ENCODE assay signal across 19 cellular contexts in genomic region chr5:151070449-151070848, GRCh38. TPM values are rescaled to one million over a fixed set of nuclear protein-coding genes. Genes with fewer than 3 reads are reported as not detected.
DNase-seq lines count a peak whose midpoint lies in the region; ATAC-seq, FAIRE-seq and TF ChIP-seq lines count a peak whose summit lies in the region.
"Had no signal": no experiment of that assay in that cellular context is flagged by ENCODE, and none has a peak within 500 bp of the region (broad histone marks: within the 10 kb centered on the region; RNA-seq: fewer than 3 reads in every experiment).

No MANE protein-coding gene starts in this region.

- H3K4me3 ChIP-seq in CD8-positive, alpha-beta memory T cell (ENCODE audit: low read length): no peak overlapping the region
- H3K4me3 ChIP-seq in Karpas-422 (ENCODE audit: low read length): no peak overlapping the region
- H3K4me3 ChIP-seq in astrocyte (ENCODE audit: insufficient read depth, low read depth, low read length): no peak overlapping the region
- H3K4me3 ChIP-seq in gastrocnemius medialis: no peak overlapping the region
- H3K4me3 ChIP-seq: heart left ventricle, ovary had no signal

- TF ChIP-seq POLR2A in gastrocnemius medialis (IDR thresholded peaks at IDR 0.05): no peak

- POLR2A ChIA-PET in CD8-positive, alpha-beta memory T cell (lab: Charles Lee): no interaction called here

- no peaks in the 10 kb centered on the region for H3K9me3 Mint-ChIP-seq in CD8-positive, alpha-beta memory T cell
- H3K9me3 Mint-ChIP-seq in astrocyte (ENCODE audit: unreplicated experiment): no peaks in the 10 kb centered on the region

- intact Hi-C loops in gastrocnemius medialis (cut with DNase I; ENCODE audit: low total_unique reads): no loop called here

- peaks cover 66% of the 10 kb centered on the region for H3K4me1 ChIP-seq in CD8-positive, alpha-beta memory T cell (ENCODE audit: insufficient read depth, low read length)
- H3K4me1 ChIP-seq in Karpas-422 (ENCODE audit: low read length) (peaks cover 73% of the 10 kb centered on the region), astrocyte (ENCODE audit: insufficient read depth, low read length) (peaks cover 34% of the 10 kb centered on the region), gastrocnemius medialis (peaks cover 70 to 76% of the 10 kb centered on the region in 2 donors)

- peaks cover 100% of the 10 kb centered on the region for H3K79me2 ChIP-seq in Karpas-422 (ENCODE audit: low read length)
- peaks cover 94% of the 10 kb centered on the region for H3K79me2 ChIP-seq in astrocyte (ENCODE audit: insufficient read depth, low read length)

- H3K9ac ChIP-seq in Karpas-422 (ENCODE audit: low read length): peak overlapping the region; percentile 23; the same call in 1 of the 2 replicates
- H3K9ac ChIP-seq in astrocyte (ENCODE audit: low read length): no peak overlapping the region

- TF ChIP-seq CTCF in astrocyte (IDR thresholded peaks at IDR 0.05; ENCODE audit: insufficient read depth, low read depth, low read length): no peak
- no peak for TF ChIP-seq CTCF in gastrocnemius medialis (IDR thresholded peaks at IDR 0.05 in 4 of 5, conservative IDR thresholded peaks at IDR 0.05 in 1 of 5)

- no peaks in the 10 kb centered on the region for H3K27me3 Mint-ChIP-seq in CD8-positive, alpha-beta memory T cell
- H3K27me3 Mint-ChIP-seq in astrocyte (ENCODE audit: low read depth, unreplicated experiment): no peaks in the 10 kb centered on the region

- peaks cover 0 to 83% (median 11%) of the 10 kb centered on the region in 3 donors for H3K36me3 Mint-ChIP-seq in CD8-positive, alpha-beta memory T cell
- peaks cover 4% of the 10 kb centered on the region for H3K36me3 Mint-ChIP-seq in astrocyte (ENCODE audit: low read depth, unreplicated experiment)

- H3K4me1 Mint-ChIP-seq in CD8-positive, alpha-beta memory T cell: peaks cover 74 to 96% (median 84%) of the 10 kb centered on the region in 3 donors
- peaks cover 59% of the 10 kb centered on the region for H3K4me1 Mint-ChIP-seq in astrocyte (ENCODE audit: low read depth, unreplicated experiment)

- peak overlapping the region; percentile 38 to 86 (median 64) for H3K27ac Mint-ChIP-seq in CD8-positive, alpha-beta memory T cell
- H3K27ac Mint-ChIP-seq in astrocyte (ENCODE audit: unreplicated experiment): peak overlapping the region; percentile 26

- no peak overlapping the region for H3K27ac ChIP-seq in CD8-positive, alpha-beta memory T cell (ENCODE audit: low read depth, low read length)
- H3K27ac ChIP-seq in Karpas-422 (ENCODE audit: low read length) (peak overlapping the region; percentile 96), astrocyte (ENCODE audit: low read depth, low read length) (no peak overlapping the region), gastrocnemius medialis (peak overlapping the region; percentile 90 to 94 (median 92))
- H3K27ac ChIP-seq: ovary had no signal

- H3K4me3 Mint-ChIP-seq in CD8-positive, alpha-beta memory T cell: peak overlapping the region in 2 of 7 donors; percentile 13 to 14
- H3K4me3 Mint-ChIP-seq in astrocyte (ENCODE audit: unreplicated experiment): no peak overlapping the region

- H3K9me3 ChIP-seq in CD8-positive, alpha-beta memory T cell (ENCODE audit: low read length): no peaks in the 10 kb centered on the region
- H3K9me3 ChIP-seq in Karpas-422 (ENCODE audit: low read length): no peaks in the 10 kb centered on the region
- H3K9me3 ChIP-seq in astrocyte (ENCODE audit: insufficient read depth, low read depth, low read length): peaks cover 5% of the 10 kb centered on the region
- H3K9me3 ChIP-seq in gastrocnemius medialis: no peaks in the 10 kb centered on the region
- H3K9me3 ChIP-seq: heart left ventricle, ovary had no signal

- no peaks in the 10 kb centered on the region for H3K27me3 ChIP-seq in CD8-positive, alpha-beta memory T cell (ENCODE audit: insufficient read depth, low read length, poor library complexity, severe bottlenecking)
- H3K27me3 ChIP-seq in Karpas-422 (ENCODE audit: low read length) (no peaks in the 10 kb centered on the region), astrocyte (ENCODE audit: insufficient read depth, low read length) (no peaks in the 10 kb centered on the region), gastrocnemius medialis (no peaks in the 10 kb centered on the region)
- H3K27me3 ChIP-seq: heart left ventricle, ovary had no signal

- no peak for FAIRE-seq in astrocyte (lab: Jason Lieb, UNC)
- FAIRE-seq: RCC 7860 had no signal

- no peak for DNase-seq in CD8-positive, alpha-beta memory T cell
- DNase-seq in Karpas-422: no peak
- no peak for DNase-seq in astrocyte (ENCODE audit: low read depth)
- no peak for DNase-seq in gastrocnemius medialis
- no peak for DNase-seq in DMS 273 (lab: John Stamatoyannopoulos, UW; ENCODE audit: unreplicated experiment)
- DNase-seq in DMS53 (lab: John Stamatoyannopoulos, UW): no peak
- no peak for DNase-seq in activated CD4-positive, alpha-beta T cell treated with anti-CD3 and anti-CD28 coated beads for 48 hours
- DNase-seq: activated CD4-positive, CD25-positive, alpha-beta regulatory T cell treated with anti-CD3 and anti-CD28 coated beads, Interleukin-2, amount 50 U/mL, for 72 hours; activated T-cell treated with anti-CD3 and anti-CD28 coated beads, Interleukin-2, amount 50 U/mL, for 48 hours; amygdala; GDM1; NCI-H2107; NCI-H748 treated with DMSO at 0.1 percent for 48 hours; ovary; stimulated activated CD4-positive, alpha-beta T cell treated with anti-CD3 and anti-CD28 coated beads, Interleukin-12 subunit alpha, Interleukin-12 subunit beta, amount 100 ng/mL, for 4 hours had no signal

- peak overlapping the region; percentile 55 for H3K4me2 ChIP-seq in Karpas-422 (ENCODE audit: low read depth, low read length, poor library complexity, severe bottlenecking)
- H3K4me2 ChIP-seq in astrocyte (ENCODE audit: low read length): no peak overlapping the region

- no peaks in the 10 kb centered on the region for H3K9me2 ChIP-seq in Karpas-422 (replicated peaks; ENCODE audit: insufficient read depth, low read length)

- CTCF ChIA-PET in CD8-positive, alpha-beta memory T cell (lab: Charles Lee): interaction anchor here (1.0 to 3.7 kb wide), 2 partner anchors 19 to 95 kb away, joined by 5 to 16 read pairs; no protein-coding TSS in a partner anchor

- in situ Hi-C loops in gastrocnemius medialis (cut with MboI; ENCODE audit: low sequenced_read_pairs in 4 of 4): no loop called here

- ATAC-seq in gastrocnemius medialis (no peak), GM19324 (IDR thresholded peaks at IDR 0.05; ENCODE audit: low FRiP score, unreplicated experiment) (no peak)
- ATAC-seq: heart left ventricle had no signal

- peaks cover 42% of the 10 kb centered on the region; the same call in 1 of the 2 replicates for H4K20me1 ChIP-seq in Karpas-422 (ENCODE audit: insufficient read depth, low read depth, low read length)
- peaks cover 24% of the 10 kb centered on the region for H4K20me1 ChIP-seq in astrocyte (ENCODE audit: insufficient read depth, low read length)

- H2AFZ ChIP-seq in Karpas-422 (ENCODE audit: low read length) (no peak overlapping the region), astrocyte (ENCODE audit: low read depth, low read length) (no peak overlapping the region)

- peaks cover 28% of the 10 kb centered on the region for H3K36me3 ChIP-seq in CD8-positive, alpha-beta memory T cell (ENCODE audit: insufficient read depth, low read length)
- peaks cover 38% of the 10 kb centered on the region for H3K36me3 ChIP-seq in Karpas-422 (ENCODE audit: insufficient read depth, low read length)
- H3K36me3 ChIP-seq in astrocyte (ENCODE audit: insufficient read depth, low read length): no peaks in the 10 kb centered on the region
- H3K36me3 ChIP-seq in gastrocnemius medialis: no peaks in the 10 kb centered on the region
- H3K36me3 ChIP-seq: ovary had no signal

RNA-seq across cellular contexts. Expression of gene TNIP1, which starts 10.4 kb away (rescaled TPM):
- total RNA-seq in CD8-positive, alpha-beta memory T cell: 100 to 1,000 TPM; 212 to 213 TPM
- 62.4 TPM for polyA plus RNA-seq in CD8-positive, alpha-beta memory T cell
- 106 and 205 TPM in 2 replicates for total RNA-seq in Karpas-422 (2014; rRNA removed; shearing (Covaris generic); ENCODE audit: low replicate concordance)
- total RNA-seq in astrocyte: 98.5 and 119 TPM in 2 replicates
- total RNA-seq in gastrocnemius medialis: 100 to 1,000 TPM; 112 to 228 (median 188) TPM

RNA-seq across cellular contexts. Expression of gene GPX3, which starts 50.1 kb away (rescaled TPM):
- total RNA-seq in CD8-positive, alpha-beta memory T cell: not detected
- 0.63 TPM for polyA plus RNA-seq in CD8-positive, alpha-beta memory T cell
- not detected in 2 replicates for total RNA-seq in Karpas-422 (2014; rRNA removed; shearing (Covaris generic); ENCODE audit: low replicate concordance)
- total RNA-seq in astrocyte (12.2 and 15.6 TPM in 2 replicates), gastrocnemius medialis (1,000 to 10,000 TPM in 1 of 4 donors, 100 to 1,000 TPM in 3; 504 to 1,227 (median 655) TPM)
- total RNA-seq: T-helper 2 cell treated with Interferon-gamma antibody and Interleukin-4, amounts not matched to agents 100 ng/mL and 5 ng/mL, for 36 hours had no signal

Comparison
In these comparisons a context has a peak if more than half of its experiments do, and no peak if none do; other contexts are left out.
1. H3K27ac ChIP-seq: peak in Karpas-422 (single experiment) and gastrocnemius medialis (4 of 4); none in CD8-positive, alpha-beta memory T cell (single experiment) and astrocyte (single experiment).
2. RNA of gene GPX3, which starts 50.1 kb away (total RNA-seq): 504 to 1,227 TPM in gastrocnemius medialis; 12.2 to 15.6 TPM in astrocyte, not detected in CD8-positive, alpha-beta memory T cell and not detected in Karpas-422; every median in the first group is over 10 times any median in the second.